15 cellular contexts compared by ENCODE assay signal in the genomic region with DNA sequence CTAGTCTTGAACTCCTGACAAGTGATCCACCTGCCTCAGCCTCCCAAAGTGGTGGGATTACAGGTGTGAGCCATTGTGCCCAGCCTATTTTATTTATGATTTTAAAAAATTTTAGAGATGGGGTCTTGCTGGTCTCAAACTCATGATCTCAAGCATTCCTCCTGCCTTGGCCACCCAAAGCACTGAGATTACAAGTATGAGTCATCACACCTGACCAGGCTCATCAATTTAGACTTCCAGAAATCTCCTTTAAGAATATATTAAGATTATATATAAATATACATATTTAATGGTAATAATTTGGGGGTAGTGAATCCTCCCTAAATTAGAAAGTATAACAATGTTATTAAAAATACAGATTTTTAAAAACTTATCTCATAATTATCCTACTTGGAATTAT.
"Had no signal": no experiment of that assay in that cellular context is flagged by ENCODE, and none has a peak within 500 bp of the region (broad histone marks: within the 10 kb centered on the region; RNA-seq: fewer than 3 reads in every experiment).

No MANE protein-coding gene starts in this region.

- H3K27me3 ChIP-seq: colonic mucosa, pancreas had no signal

- H3K36me3 ChIP-seq: colonic mucosa had no signal

- H3K9me3 ChIP-seq: colonic mucosa, lower lobe of right lung, pancreas had no signal

- H3K4me3 ChIP-seq: colonic mucosa, lower lobe of right lung, pancreas had no signal

- H3K36me3 Mint-ChIP-seq: activated naive CD8-positive, alpha-beta T cell treated with anti-CD3 and anti-CD28 coated beads for 36 hours had no signal

- DNase-seq: activated CD4-positive, alpha-beta T cell treated with anti-CD3 and anti-CD28 coated beads, Interleukin-2, amount 50 U/mL, for 48 hours; activated CD4-positive, CD25-positive, alpha-beta regulatory T cell treated with anti-CD3 and anti-CD28 coated beads, Interleukin-2, amount 50 U/mL, for 72 hours; activated effector memory CD4-positive, alpha-beta T cell treated with anti-CD3 and anti-CD28 coated beads, Interleukin-2, amount 50 U/mL, for 16 hours; activated naive CD8-positive, alpha-beta T cell treated with anti-CD3 and anti-CD28 coated beads for 36 hours; activated T-cell treated with anti-CD3 and anti-CD28 coated beads, Interleukin-2, amount 50 U/mL, for 4 hours; anterior cingulate cortex; caudate nucleus; colonic mucosa; hypothalamus; kidney glomerular epithelial cell; lower lobe of right lung; midbrain; pancreas; T-helper 9 cell had no signal

- H3K4me3 Mint-ChIP-seq: activated naive CD8-positive, alpha-beta T cell treated with anti-CD3 and anti-CD28 coated beads for 36 hours; activated T-cell treated with anti-CD3 and anti-CD28 coated beads, Interleukin-2, amount 50 U/mL, for 4 hours; type B pancreatic cell had no signal

- H3K27ac ChIP-seq: colonic mucosa, lower lobe of right lung, pancreas had no signal

- H3K27me3 Mint-ChIP-seq: type B pancreatic cell had no signal

- ATAC-seq: activated T-cell treated with anti-CD3 and anti-CD28 coated beads, Interleukin-2, amount 50 U/mL, for 4 hours; lower lobe of right lung; pancreas had no signal

- H3K9me3 Mint-ChIP-seq: activated naive CD8-positive, alpha-beta T cell treated with anti-CD3 and anti-CD28 coated beads for 36 hours; activated T-cell treated with anti-CD3 and anti-CD28 coated beads, Interleukin-2, amount 50 U/mL, for 4 hours; type B pancreatic cell had no signal

- H3K27ac Mint-ChIP-seq: activated naive CD8-positive, alpha-beta T cell treated with anti-CD3 and anti-CD28 coated beads for 36 hours; type B pancreatic cell had no signal

- H3K4me1 ChIP-seq: colonic mucosa had no signal

- H3K4me1 Mint-ChIP-seq: activated naive CD8-positive, alpha-beta T cell treated with anti-CD3 and anti-CD28 coated beads for 36 hours had no signal
